In the genomic region with DNA sequence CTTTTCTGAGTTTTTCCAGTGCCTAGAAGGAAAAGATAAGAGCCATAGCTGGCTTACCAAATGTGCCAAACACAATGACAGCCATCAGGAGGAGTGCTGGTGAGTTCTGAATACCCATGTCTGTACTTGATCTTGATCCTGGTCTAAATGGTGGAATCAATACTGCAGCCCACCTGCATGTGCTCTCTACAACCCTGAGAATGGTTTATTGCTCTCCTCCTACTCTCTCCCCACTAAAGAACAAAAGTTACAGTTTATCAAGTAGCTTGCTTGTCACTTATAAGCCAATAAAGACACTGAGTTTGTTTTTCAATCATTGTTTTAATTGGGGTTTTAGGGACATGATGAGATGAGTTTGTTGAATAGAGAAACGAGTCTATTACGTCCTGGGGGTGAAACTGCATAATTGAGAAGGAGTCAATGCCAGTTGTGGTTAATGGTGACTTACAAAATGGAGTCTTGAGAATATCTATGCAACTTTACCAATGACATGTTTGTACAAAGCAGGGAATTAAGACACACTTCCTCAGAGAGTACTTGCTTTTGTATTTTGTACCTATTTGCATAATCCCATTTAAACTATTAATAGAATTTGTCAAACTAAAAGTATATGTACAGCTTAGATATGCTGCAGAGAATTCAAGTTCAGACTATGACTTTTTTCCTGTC, we compare ENCODE assay signal across 1 cellular context.
TF ChIP-seq lines count a peak whose summit lies in the region.

No MANE protein-coding gene starts in this region.

TF ChIP-seq in HEK293, 187 proteins besides CTCF, POLR2A, EP300 and RAD21 (continued from another document):
- peak; percentile 84 for TF ChIP-seq EGR2 (tag by site-specific recombination; IDR thresholded peaks at IDR 0.05; ENCODE audit: low read depth)
- no peak for TF ChIP-seq ZNF518A (tag by site-specific recombination; conservative IDR thresholded peaks at IDR 0.05; ENCODE audit: low read depth)
